8 cellular contexts compared by ENCODE assay signal in genomic region chr9:137127301-137128157, GRCh38. TPM values are rescaled to one million over a fixed set of nuclear protein-coding genes. Genes with fewer than 3 reads are reported as not detected.
DNase-seq lines count a peak whose midpoint lies in the region; ATAC-seq and TF ChIP-seq lines count a peak whose summit lies in the region.

No MANE protein-coding gene starts in this region.

- peaks cover 8% of the 10 kb centered on the region for H3K27me3 ChIP-seq in H7 (ENCODE audit: control insufficient read depth, insufficient read depth, low read length)
- H3K27me3 ChIP-seq in RWPE2 (ENCODE audit: insufficient read depth, poor library complexity, severe bottlenecking), result no peaks in the 10 kb centered on the region

- peak overlapping the region; percentile 97 for H3K27ac Mint-ChIP-seq in progenitor cell of endocrine pancreas

- H3K9me3 ChIP-seq in RWPE2 (ENCODE audit: severe bottlenecking), result no peaks in the 10 kb centered on the region

- H3K9me3 Mint-ChIP-seq in progenitor cell of endocrine pancreas (ENCODE audit: low read depth), result no peaks in the 10 kb centered on the region

- H3K27me3 Mint-ChIP-seq in progenitor cell of endocrine pancreas, result peaks cover 2% of the 10 kb centered on the region

- TF ChIP-seq CTCF in RWPE2 (IDR thresholded peaks at IDR 0.05; ENCODE audit: poor library complexity, severe bottlenecking), result no peak
- TF ChIP-seq CTCF in progenitor cell of endocrine pancreas (IDR thresholded peaks at IDR 0.05; ENCODE audit: unreplicated experiment), result no peak

- H3K4me1 ChIP-seq in RWPE2 (ENCODE audit: insufficient read depth, poor library complexity, severe bottlenecking), result no peaks in the 10 kb centered on the region

- H3K4me1 Mint-ChIP-seq in progenitor cell of endocrine pancreas (ENCODE audit: low read depth), result peaks cover 24% of the 10 kb centered on the region

- H3K4me3 Mint-ChIP-seq in progenitor cell of endocrine pancreas (ENCODE audit: low read depth), result peak overlapping the region; percentile 87

- H3K4me3 ChIP-seq in H7 (ENCODE audit: insufficient read depth, low read depth, low read length), result no peak overlapping the region
- peak overlapping the region; percentile 55 for H3K4me3 ChIP-seq in RWPE2 (ENCODE audit: severe bottlenecking)

- ATAC-seq in RWPE2 (ENCODE audit: low read depth) (no peak), HG03045 (IDR thresholded peaks at IDR 0.05; ENCODE audit: unreplicated experiment) (no peak)

- H3K36me3 ChIP-seq in H7 (replicated peaks; ENCODE audit: control insufficient read depth, insufficient read depth, low read length) (no peaks in the 10 kb centered on the region), RWPE2 (ENCODE audit: low read depth) (no peaks in the 10 kb centered on the region)

- H3K36me3 Mint-ChIP-seq in progenitor cell of endocrine pancreas (ENCODE audit: insufficient read depth), result no peaks in the 10 kb centered on the region

- peak overlapping the region; percentile 65 for H3K27ac ChIP-seq in RWPE2 (ENCODE audit: poor library complexity, severe bottlenecking)

- DNase-seq in H7 (peak; percentile 23), RWPE2 (ENCODE audit: low spot score) (no peak), progenitor cell of endocrine pancreas (ENCODE audit: low spot score, unreplicated experiment) (no peak), DMS53 treated with DMSO at 0.1 percent for 48 hours (lab: John Stamatoyannopoulos, UW; ENCODE audit: unreplicated experiment) (no peak), globus pallidus (ENCODE audit: low spot score) (no peak), DMS153 treated with DMSO at 0.1 percent for 48 hours (lab: John Stamatoyannopoulos, UW; ENCODE audit: unreplicated experiment) (no peak)
- DNase-seq in effector CD4-positive, alpha-beta T cell, result peak; percentile 18

RNA-seq across cellular contexts. Expression of gene GRIN1, which starts 11.4 kb away (rescaled TPM):
- total RNA-seq in H7 (2014; rRNA removed; shearing (Covaris generic)), result 0.33 and 0.52 TPM in 2 replicates
- 0.07 and 0.77 TPM in 2 replicates for total RNA-seq in progenitor cell of endocrine pancreas

RNA-seq across cellular contexts. Expression of gene DPP7, which starts 13.0 kb away (rescaled TPM):
- total RNA-seq in H7 (2014; rRNA removed; shearing (Covaris generic)), result 15.8 and 18.2 TPM in 2 replicates
- 39.2 and 48.5 TPM in 2 replicates for total RNA-seq in progenitor cell of endocrine pancreas

RNA-seq across cellular contexts. Expression of gene MAN1B1, which starts 40.7 kb away (rescaled TPM):
- total RNA-seq in H7 (2014; rRNA removed; shearing (Covaris generic)), result 70.5 and 70.9 TPM in 2 replicates
- 56.1 and 57.7 TPM in 2 replicates for total RNA-seq in progenitor cell of endocrine pancreas

RNA-seq across cellular contexts. Expression of gene LRRC26, which starts 42.3 kb away (rescaled TPM):
- total RNA-seq in H7 (2014; rRNA removed; shearing (Covaris generic)), result 0.59 and 0.67 TPM in 2 replicates
- 0.89 and 1.00 TPM in 2 replicates for total RNA-seq in progenitor cell of endocrine pancreas

RNA-seq across cellular contexts. Expression of gene TMEM210, which starts 44.3 kb away (rescaled TPM):
- not detected in 2 replicates for total RNA-seq in H7 (2014; rRNA removed; shearing (Covaris generic))
- total RNA-seq in progenitor cell of endocrine pancreas, result not detected in 2 replicates

Comparison
In these comparisons a context has a peak if more than half of its experiments do, and no peak if none do; other contexts are left out.
1. DNase-seq: peak in H7 (single experiment) and effector CD4-positive, alpha-beta T cell (single experiment); none in RWPE2 (single experiment), progenitor cell of endocrine pancreas (single experiment), DMS53 treated with DMSO at 0.1 percent for 48 hours (single experiment), globus pallidus (single experiment) and DMS153 treated with DMSO at 0.1 percent for 48 hours (single experiment).